Comparison of ENCODE assay signal across 8 cellular contexts in genomic region chr11:10808553-10809372, GRCh38. TPM values are rescaled to one million over a fixed set of nuclear protein-coding genes. Genes with fewer than 3 reads are reported as not detected.
DNase-seq lines count a peak whose midpoint lies in the region; ATAC-seq and TF ChIP-seq lines count a peak whose summit lies in the region.

Gene EIF4G2, minus strand, starts transcription at chr11:10808926.

- peak within 1 kb of the TSS; percentile 91 for H3K27ac ChIP-seq in osteoblast (ENCODE audit: low read depth, low read length)
- H3K27ac ChIP-seq in thoracic aorta = peak within 1 kb of the TSS; percentile 98 to 99

- H2AFZ ChIP-seq in osteoblast (ENCODE audit: low read length) = peak within 1 kb of the TSS; percentile 80

- TF ChIP-seq CTCF in GM10248 (IDR thresholded peaks at IDR 0.05; ENCODE audit: control extremely low read depth, extremely low read depth, low read depth, missing control alignments) (no peak), osteoblast (IDR thresholded peaks at IDR 0.05; ENCODE audit: extremely low read depth, low read depth, low read length) (no peak), thoracic aorta (IDR thresholded peaks at IDR 0.05) (no peak)

- H3K27me3 Mint-ChIP-seq in activated naive CD8-positive, alpha-beta T cell = peaks cover 2% of the 10 kb centered on the region

- peak within 1 kb of the TSS; percentile 93 for H3K4me3 Mint-ChIP-seq in activated naive CD8-positive, alpha-beta T cell

- H3K36me3 ChIP-seq in osteoblast (ENCODE audit: insufficient read depth, low read length) (peaks cover 37% of the 10 kb centered on the region), thoracic aorta (peaks cover 31% of the 10 kb centered on the region)

- H4K20me1 ChIP-seq in osteoblast (ENCODE audit: insufficient read depth, low read length) = peaks cover 40% of the 10 kb centered on the region

- CTCF ChIA-PET in GM10248 (lab: Yijun Ruan, JAX) = interaction anchor here (1.0 to 3.1 kb wide), 13 partner anchors 10 to 125 kb away, joined by 3 to 36 read pairs (median 4); partner anchors contain the start of gene ZBED5

- peaks cover 29% of the 10 kb centered on the region for H3K36me3 Mint-ChIP-seq in activated naive CD8-positive, alpha-beta T cell

- no peaks in the 10 kb centered on the region for H3K9me3 Mint-ChIP-seq in activated naive CD8-positive, alpha-beta T cell (ENCODE audit: low read depth)

- H3K9me3 ChIP-seq in osteoblast (ENCODE audit: low read depth, low read length) = no peaks in the 10 kb centered on the region
- no peaks in the 10 kb centered on the region for H3K9me3 ChIP-seq in thoracic aorta

- peak within 1 kb of the TSS; percentile 98 for H3K27ac Mint-ChIP-seq in activated naive CD8-positive, alpha-beta T cell

- peaks cover 46% of the 10 kb centered on the region for H3K79me2 ChIP-seq in osteoblast (ENCODE audit: insufficient read depth, low read length)

- DNase-seq in GM10248 (ENCODE audit: extremely low spot score) = peak; percentile 99
- peak; percentile 98 for DNase-seq in NCI-H1105 (lab: John Stamatoyannopoulos, UW)
- DNase-seq in SKM-1 treated with dmso at 0.1 percent for 144 hours (lab: John Stamatoyannopoulos, UW; ENCODE audit: unreplicated experiment) = peak; percentile 97
- DNase-seq in glomerular visceral epithelial cell (ENCODE audit: extremely low spot score) = peak; percentile 98
- peak; percentile 98 for DNase-seq in osteoblast (ENCODE audit: insufficient read length, low spot score, missing footprints)
- DNase-seq in thoracic aorta (ENCODE audit: low spot score) = peak; percentile 93

- H3K4me1 ChIP-seq in osteoblast (ENCODE audit: insufficient read depth, low read length) = peaks cover 30% of the 10 kb centered on the region
- peaks cover 18 to 42% of the 10 kb centered on the region in 2 donors for H3K4me1 ChIP-seq in thoracic aorta (ENCODE audit: control insufficient read depth in 1 of 2, low read depth in 2 of 2)

- ATAC-seq in HG02623 (IDR thresholded peaks at IDR 0.05; ENCODE audit: unreplicated experiment) (peak; percentile 90), thoracic aorta (ENCODE audit: insufficient number of reproducible peaks, low FRiP score, low read depth) (peak; percentile 84)

- H3K27me3 ChIP-seq in osteoblast (ENCODE audit: insufficient read depth, low read length) = no peaks in the 10 kb centered on the region
- H3K27me3 ChIP-seq in thoracic aorta (replicated peaks; ENCODE audit: insufficient read depth) = no peaks in the 10 kb centered on the region

- peaks cover 44% of the 10 kb centered on the region for H3K4me1 Mint-ChIP-seq in activated naive CD8-positive, alpha-beta T cell (ENCODE audit: low read depth)

- POLR2A ChIA-PET in GM10248 (lab: Yijun Ruan, JAX) = interaction anchor here (0.5 to 2.9 kb wide), 44 partner anchors 8 to 1523 kb away, joined by 3 to 79 read pairs (median 5); partner anchors contain the start of genes ADM, CTR9 and ZBED5

- H3K4me3 ChIP-seq in osteoblast (ENCODE audit: insufficient read depth, low read length) (peak within 1 kb of the TSS; percentile 91), thoracic aorta (peak within 1 kb of the TSS; percentile 95)

- peak within 1 kb of the TSS; percentile 94 for H3K4me2 ChIP-seq in osteoblast (ENCODE audit: insufficient read depth, low read length)

RNA-seq across cellular contexts. Expression of gene EIF4G2, which starts in this region (rescaled TPM):
- total RNA-seq in osteoblast (748 and 782 TPM in 2 replicates), thoracic aorta (100 to 1,000 TPM; 361 to 564 TPM)

Comparison
In these comparisons a context has a peak if more than half of its experiments do, and no peak if none do; other contexts are left out.
1. Peak in every context shown above with its lines: DNase-seq, ATAC-seq, H3K4me3 ChIP-seq and H3K27ac ChIP-seq.